10 cellular contexts compared by ENCODE assay signal in the genomic region with DNA sequence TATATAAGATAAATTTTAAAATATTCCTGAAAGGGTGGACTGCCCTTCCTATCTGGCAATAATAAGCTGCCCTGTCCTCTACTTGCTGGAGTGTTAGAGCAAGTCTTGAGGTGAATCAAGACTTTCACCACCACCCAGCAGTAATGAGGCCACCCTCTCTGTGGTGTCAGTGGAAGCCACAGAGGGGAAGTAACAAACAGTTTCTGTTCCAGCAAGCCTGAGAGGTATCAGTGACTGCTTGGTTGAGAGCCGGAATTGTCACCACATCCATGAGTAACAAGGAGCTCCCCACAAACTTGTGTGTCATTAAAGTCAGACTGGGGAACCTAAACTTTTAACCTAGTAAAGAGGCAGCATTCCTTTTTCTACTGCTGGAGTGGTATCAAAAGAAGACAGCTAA.
A peak's percentile ranks its signal among the peaks of the same experiment; 100 is the strongest.
DNase-seq lines count a peak whose midpoint lies in the region; ATAC-seq and TF ChIP-seq lines count a peak whose summit lies in the region.
"Had no signal": no experiment of that assay in that cellular context is flagged by ENCODE, and none has a peak within 500 bp of the region (broad histone marks: within the 10 kb centered on the region; RNA-seq: fewer than 3 reads in every experiment).

No MANE protein-coding gene starts in this region.

- no peaks in the 10 kb centered on the region for H3K36me3 ChIP-seq in MM.1S (replicated peaks; ENCODE audit: insufficient read depth, low read length)
- no peaks in the 10 kb centered on the region for H3K36me3 ChIP-seq in transverse colon

- no peak overlapping the region for H3K9ac ChIP-seq in MM.1S (ENCODE audit: low read length)

- no peaks in the 10 kb centered on the region for H3K79me2 ChIP-seq in MM.1S (ENCODE audit: low read length)

- H3K4me3 ChIP-seq in MM.1S (ENCODE audit: low read length) (no peak overlapping the region), transverse colon (no peak overlapping the region)

- no peak for TF ChIP-seq CTCF in MM.1S (IDR thresholded peaks at IDR 0.05; ENCODE audit: low read length)
- no peak for TF ChIP-seq CTCF in transverse colon (IDR thresholded peaks at IDR 0.05)

- no peaks in the 10 kb centered on the region for H3K9me2 ChIP-seq in MM.1S (replicated peaks; ENCODE audit: insufficient read depth, low read length)

- H3K9me3 ChIP-seq in MM.1S (replicated peaks; ENCODE audit: insufficient read depth, low read length): no peaks in the 10 kb centered on the region
- H3K9me3 ChIP-seq in transverse colon: no peaks in the 10 kb centered on the region

- H3F3A ChIP-seq in MM.1S (ENCODE audit: insufficient read depth, low read length): no peaks in the 10 kb centered on the region

- H4K20me1 ChIP-seq in MM.1S (ENCODE audit: insufficient read depth, low read length): no peaks in the 10 kb centered on the region

- no peak overlapping the region for H3K27ac ChIP-seq in MM.1S (ENCODE audit: low read length)
- H3K27ac ChIP-seq in transverse colon: no peak overlapping the region

- no peaks in the 10 kb centered on the region for H3K4me1 ChIP-seq in MM.1S (ENCODE audit: low read length)
- no peaks in the 10 kb centered on the region for H3K4me1 ChIP-seq in transverse colon

- intact Hi-C loops in transverse colon (cut with DNase I; ENCODE audit: low total_unique reads): no loop called here

- no peaks in the 10 kb centered on the region for H3K27me3 ChIP-seq in MM.1S (replicated peaks; ENCODE audit: insufficient read depth, low read length)
- no peaks in the 10 kb centered on the region for H3K27me3 ChIP-seq in transverse colon

- H3K4me2 ChIP-seq in MM.1S (ENCODE audit: low read depth, low read length): no peak overlapping the region

- peak; percentile 99 for ATAC-seq in GM18870 (IDR thresholded peaks at IDR 0.05; ENCODE audit: unreplicated experiment)
- peak; percentile 99 for ATAC-seq in HG02623 (IDR thresholded peaks at IDR 0.05; ENCODE audit: unreplicated experiment)

- 78% methylated on average over 1 of the region's 1 CpG; no CpG with 5 or more reads in 1 of the 2 donors for WGBS in transverse colon (ENCODE audit: low coverage in 1 of 2), 2 donors

- in situ Hi-C loops in transverse colon (cut with MboI; ENCODE audit: low pct_ligation_motif_present in 1 of 4, low pct_unique_long_range_greater_than_20kb in 1 of 4, low sequenced_read_pairs in 3 of 4): no loop called here

- TF ChIP-seq EP300 in transverse colon (IDR thresholded peaks at IDR 0.05; ENCODE audit: low read depth): no peak

- TF ChIP-seq POLR2A in transverse colon (IDR thresholded peaks at IDR 0.05): no peak

- H2AFZ ChIP-seq in MM.1S (ENCODE audit: low read length): no peak overlapping the region

- DNase-seq in MM.1S: peak; percentile 56
- peak; percentile 41 for DNase-seq in myocyte (ENCODE audit: low read depth)
- no peak for DNase-seq in activated CD4-positive, CD25-positive, alpha-beta regulatory T cell treated with anti-CD3 and anti-CD28 coated beads, Interleukin-2, amount 50 U/mL, for 72 hours
- DNase-seq in transverse colon: no peak
- DNase-seq in middle frontal gyrus (ENCODE audit: extremely low spot score, low spot score): no peak
- no peak for DNase-seq in DMS53 (lab: John Stamatoyannopoulos, UW)
- DNase-seq: activated CD8-positive, alpha-beta memory T cell treated with anti-CD3 and anti-CD28 coated beads, Interleukin-2, amount 50 U/mL, for 48 hours; NCI-H510A had no signal

Comparison
In these comparisons a context has a peak if more than half of its experiments do, and no peak if none do; other contexts are left out.
1. DNase-seq: peak in MM.1S (single experiment) and myocyte (single experiment); none in activated CD4-positive, CD25-positive, alpha-beta regulatory T cell treated with anti-CD3 and anti-CD28 coated beads, Interleukin-2, amount 50 U/mL, for 72 hours (single experiment), transverse colon (single experiment), middle frontal gyrus (single experiment) and DMS53 (single experiment).